ENCODE assay signal across 28 cellular contexts in genomic region chr12:85821759-85822158, GRCh38. TPM values are rescaled to one million over a fixed set of nuclear protein-coding genes. Genes with fewer than 3 reads are reported as not detected.
DNase-seq lines count a peak whose midpoint lies in the region; ATAC-seq and TF ChIP-seq lines count a peak whose summit lies in the region.
"Had no signal": no experiment of that assay in that cellular context is flagged by ENCODE, and none has a peak within 500 bp of the region (broad histone marks: within the 10 kb centered on the region; RNA-seq: fewer than 3 reads in every experiment).

No MANE protein-coding gene starts in this region.

- H3K4me1 Mint-ChIP-seq in activated T-helper 17 cell treated with anti-CD3 and anti-CD28 coated beads, Interleukin-2, amount 50 U/mL, for 72 hours = no peaks in the 10 kb centered on the region
- H3K4me1 Mint-ChIP-seq in activated naive CD4-positive, alpha-beta T cell treated with anti-CD3 and anti-CD28 coated beads for 36 hours (ENCODE audit: low read depth) = no peaks in the 10 kb centered on the region
- H3K4me1 Mint-ChIP-seq: CD8-positive, alpha-beta memory T cell; IgD-negative memory B cell; stimulated activated naive B cell treated with anti-CD40 and anti-IgM and Interleukin-4, amounts not matched to agents 10 μg/mL and 1 μg/mL and 100 μg/mL, for 72 hours had no signal

- no peaks in the 10 kb centered on the region for H3K79me2 ChIP-seq in SK-N-SH (ENCODE audit: insufficient read depth)

- H3K4me1 ChIP-seq in SK-N-SH (ENCODE audit: control insufficient read depth in 1 of 2, insufficient read depth in 2 of 2, low read depth in 1 of 2, low read length in 1 of 2) = no peaks in the 10 kb centered on the region
- H3K4me1 ChIP-seq in right lobe of liver = no peaks in the 10 kb centered on the region
- H3K4me1 ChIP-seq: prostate gland had no signal

- TF ChIP-seq POLR2A in right lobe of liver (IDR thresholded peaks at IDR 0.05) = no peak

- H3F3A ChIP-seq in SK-N-SH (replicated peaks; ENCODE audit: insufficient read depth) = peaks cover 15% of the 10 kb centered on the region

- in situ Hi-C loops in brain microvascular endothelial cell (cut with HindIII; ENCODE audit: low pct_ligation_motif_present, low sequenced_read_pairs) = no loop called here

- H3K27me3 ChIP-seq in SK-N-SH (ENCODE audit: insufficient read depth) (no peaks in the 10 kb centered on the region), brain microvascular endothelial cell (replicated peaks) (no peaks in the 10 kb centered on the region), right lobe of liver (no peaks in the 10 kb centered on the region)
- H3K27me3 ChIP-seq: dorsolateral prefrontal cortex had no signal

- 0 out of 2 replicates have a peak overlapping the region, but pooled peaks have one; percentile 55 for H2AFZ ChIP-seq in SK-N-SH (ENCODE audit: low read depth)

- CTCF ChIA-PET in SK-N-SH (lab: Yijun Ruan, JAX) = interaction anchor here (2.6 kb wide), 1 partner anchor 45 kb away, joined by 11 read pairs; no protein-coding TSS in a partner anchor
- CTCF ChIA-PET in activated naive CD4-positive, alpha-beta T cell treated with anti-CD3 and anti-CD28 coated beads for 36 hours (lab: Charles Lee) = no interaction called here

- intact Hi-C loops in right lobe of liver (cut with DNase I) = no loop called here
- intact Hi-C loops in activated naive CD4-positive, alpha-beta T cell treated with anti-CD3 and anti-CD28 coated beads for 36 hours (cut with micrococcal nuclease) = no loop called here

- 57% methylated on average over 5 of the region's 5 CpGs for WGBS in SK-N-SH (ENCODE audit: low lambda C conversion rate)
- 27% methylated on average over 5 of the region's 5 CpGs for WGBS in right lobe of liver (ENCODE audit: insufficient coverage, low coverage, low lambda C conversion rate, missing lambda C conversion rate)

- H3K36me3 ChIP-seq in SK-N-SH (replicated peaks in 1 of 2; ENCODE audit: control insufficient read depth in 1 of 2, insufficient read depth in 2 of 2, low read length in 1 of 2) (no peaks in the 10 kb centered on the region), brain microvascular endothelial cell (replicated peaks) (no peaks in the 10 kb centered on the region), right lobe of liver (no peaks in the 10 kb centered on the region)
- H3K36me3 ChIP-seq: prostate gland had no signal

- no peak for ATAC-seq in SK-N-SH treated with all-trans-retinoic acid at 6 μM for 48 hours
- ATAC-seq in right lobe of liver = peak in 3 of 4 donors; percentile 33 to 61 (median 36)
- no peak for ATAC-seq in activated T-helper 17 cell treated with anti-CD3 and anti-CD28 coated beads, Interleukin-2, amount 50 U/mL, for 72 hours (replicated peaks)
- no peak for ATAC-seq in HG03025 (IDR thresholded peaks at IDR 0.05; ENCODE audit: low FRiP score, unreplicated experiment)
- ATAC-seq: activated T-cell treated with anti-CD3 and anti-CD28 coated beads, Interleukin-2, amount 50 U/mL, for 4 hours; stimulated activated naive B cell treated with anti-CD40 and anti-IgM and Interleukin-4, amounts not matched to agents 10 μg/mL and 1 μg/mL and 100 μg/mL, for 72 hours had no signal

- no peaks in the 10 kb centered on the region for H4K20me1 ChIP-seq in SK-N-SH (ENCODE audit: insufficient read depth)

- no peaks in the 10 kb centered on the region for H3K36me3 Mint-ChIP-seq in activated T-helper 17 cell treated with anti-CD3 and anti-CD28 coated beads, Interleukin-2, amount 50 U/mL, for 72 hours (ENCODE audit: low read depth)
- no peaks in the 10 kb centered on the region for H3K36me3 Mint-ChIP-seq in activated naive CD4-positive, alpha-beta T cell treated with anti-CD3 and anti-CD28 coated beads for 36 hours (ENCODE audit: low read depth)
- H3K36me3 Mint-ChIP-seq: CD8-positive, alpha-beta memory T cell; IgD-negative memory B cell; stimulated activated naive B cell treated with anti-CD40 and anti-IgM and Interleukin-4, amounts not matched to agents 10 μg/mL and 1 μg/mL and 100 μg/mL, for 72 hours had no signal

- no peak overlapping the region for H3K4me3 Mint-ChIP-seq in activated T-helper 17 cell treated with anti-CD3 and anti-CD28 coated beads, Interleukin-2, amount 50 U/mL, for 72 hours
- no peak overlapping the region for H3K4me3 Mint-ChIP-seq in activated naive CD4-positive, alpha-beta T cell treated with anti-CD3 and anti-CD28 coated beads for 36 hours
- H3K4me3 Mint-ChIP-seq: activated T-cell treated with anti-CD3 and anti-CD28 coated beads, Interleukin-2, amount 50 U/mL, for 4 hours; CD8-positive, alpha-beta memory T cell; IgD-negative memory B cell; stimulated activated naive B cell treated with anti-CD40 and anti-IgM and Interleukin-4, amounts not matched to agents 10 μg/mL and 1 μg/mL and 100 μg/mL, for 72 hours had no signal

- no peak overlapping the region for H3K4me3 ChIP-seq in SK-N-SH (ENCODE audit: low read depth in 2 of 2, low read length in 1 of 2)
- no peak overlapping the region for H3K4me3 ChIP-seq in brain microvascular endothelial cell (ENCODE audit: low read depth, low read length)
- H3K4me3 ChIP-seq in right lobe of liver = no peak overlapping the region
- H3K4me3 ChIP-seq: dorsolateral prefrontal cortex, prostate gland, skin epidermis had no signal

- POLR2A ChIA-PET in SK-N-SH (lab: Yijun Ruan, JAX) = no interaction called here

- H3K9me2 ChIP-seq in SK-N-SH = no peaks in the 10 kb centered on the region

- peaks cover 5% of the 10 kb centered on the region for H3K9me3 Mint-ChIP-seq in activated T-helper 17 cell treated with anti-CD3 and anti-CD28 coated beads, Interleukin-2, amount 50 U/mL, for 72 hours
- H3K9me3 Mint-ChIP-seq in activated naive CD4-positive, alpha-beta T cell treated with anti-CD3 and anti-CD28 coated beads for 36 hours = peaks cover 4% of the 10 kb centered on the region

- H3K4me2 ChIP-seq in SK-N-SH = no peak overlapping the region

- DNase-seq in SK-N-SH (no peak), brain microvascular endothelial cell (peak; percentile 18), right lobe of liver (no peak), GM19240 (ENCODE audit: insufficient read length, low spot score) (no peak)
- no peak for DNase-seq in activated naive CD4-positive, alpha-beta T cell treated with anti-CD3 and anti-CD28 coated beads for 36 hours
- DNase-seq: activated naive CD4-positive, alpha-beta T cell treated with anti-CD3 and anti-CD28 coated beads, Interleukin-2, amount 50 U/mL, for 16 hours; activated T-cell treated with anti-CD3 and anti-CD28 coated beads, Interleukin-2, amount 50 U/mL, for 4 hours; AML-193; CD8-positive, alpha-beta memory T cell; central memory CD4-positive, alpha-beta T cell; DND-41; dorsolateral prefrontal cortex; hippocampal formation; NCI-H524 treated with DMSO at 0.1 percent for 48 hours; SHP77; stimulated activated CD4-positive, alpha-beta T cell treated with anti-CD3 and anti-CD28 coated beads, Interleukin-2, amount 100 ng/mL, for 24 hours; stimulated activated naive B cell treated with anti-CD40 and anti-IgM and Interleukin-4, amounts not matched to agents 10 μg/mL and 1 μg/mL and 100 μg/mL, for 72 hours; T-helper 1 cell had no signal

- H3K9ac ChIP-seq in SK-N-SH = no peak overlapping the region

- H3K27ac Mint-ChIP-seq in activated T-helper 17 cell treated with anti-CD3 and anti-CD28 coated beads, Interleukin-2, amount 50 U/mL, for 72 hours = no peak overlapping the region
- H3K27ac Mint-ChIP-seq in activated naive CD4-positive, alpha-beta T cell treated with anti-CD3 and anti-CD28 coated beads for 36 hours = no peak overlapping the region
- H3K27ac Mint-ChIP-seq: CD8-positive, alpha-beta memory T cell; IgD-negative memory B cell; stimulated activated naive B cell treated with anti-CD40 and anti-IgM and Interleukin-4, amounts not matched to agents 10 μg/mL and 1 μg/mL and 100 μg/mL, for 72 hours had no signal

- TF ChIP-seq EP300 in SK-N-SH (IDR thresholded peaks at IDR 0.05; ENCODE audit: borderline replicate concordance in 1 of 2, low read depth in 1 of 2, low read length in 1 of 2) = no peak

- H3K9me3 ChIP-seq in SK-N-SH = no peaks in the 10 kb centered on the region
- no peaks in the 10 kb centered on the region for H3K9me3 ChIP-seq in right lobe of liver
- H3K9me3 ChIP-seq: prostate gland had no signal

- no peak for TF ChIP-seq RAD21 in SK-N-SH (IDR thresholded peaks at IDR 0.05; ENCODE audit: low read length)

- TF ChIP-seq CTCF in SK-N-SH (IDR thresholded peaks at IDR 0.05) = no peak
- no peak for TF ChIP-seq CTCF in brain microvascular endothelial cell (IDR thresholded peaks at IDR 0.05; ENCODE audit: low read depth, low read length, missing control alignments)
- no peak for TF ChIP-seq CTCF in right lobe of liver (IDR thresholded peaks at IDR 0.05)

- H3K27ac ChIP-seq in SK-N-SH (ENCODE audit: low read depth in 2 of 2, low read length in 1 of 2) = 0 out of 4 replicates have a peak overlapping the region, but pooled peaks of 1 of the 2 experiments have one; percentile 20
- H3K27ac ChIP-seq in brain microvascular endothelial cell = peak overlapping the region; percentile 62
- H3K27ac ChIP-seq in right lobe of liver = no peak overlapping the region
- H3K27ac ChIP-seq: 22Rv1, dorsolateral prefrontal cortex, prostate gland, skin epidermis had no signal

- no peaks in the 10 kb centered on the region for H3K27me3 Mint-ChIP-seq in activated T-helper 17 cell treated with anti-CD3 and anti-CD28 coated beads, Interleukin-2, amount 50 U/mL, for 72 hours
- H3K27me3 Mint-ChIP-seq in activated naive CD4-positive, alpha-beta T cell treated with anti-CD3 and anti-CD28 coated beads for 36 hours (ENCODE audit: low read depth) = no peaks in the 10 kb centered on the region
- H3K27me3 Mint-ChIP-seq: CD8-positive, alpha-beta memory T cell; IgD-negative memory B cell; stimulated activated naive B cell treated with anti-CD40 and anti-IgM and Interleukin-4, amounts not matched to agents 10 μg/mL and 1 μg/mL and 100 μg/mL, for 72 hours had no signal

TF ChIP-seq in SK-N-SH, 30 proteins besides CTCF, POLR2A, EP300 and RAD21 (continues in another document):
- TF ChIP-seq GABPA (IDR thresholded peaks at IDR 0.05; ENCODE audit: low read depth) = no peak

TF ChIP-seq in SK-N-SH treated with all-trans-retinoic acid at 6 μM for 48 hours, 23 proteins besides CTCF, POLR2A, EP300 and RAD21 (continues in another document):
- TF ChIP-seq ZNF565 (CRISPR knock-in tag; conservative IDR thresholded peaks at IDR 0.05; ENCODE audit: low read depth) (no peak), CSDC2 (CRISPR knock-in tag; IDR thresholded peaks at IDR 0.05) (no peak)

RNA-seq across cellular contexts. Expression of gene RASSF9, which starts 14.4 kb away (rescaled TPM):
- 0.21 and 0.32 TPM in 2 replicates for polyA plus RNA-seq in SK-N-SH (2012; rRNA removed)
- 0.37 and 0.39 TPM in 2 replicates for polyA plus RNA-seq in SK-N-SH (2012; cell fraction: cytosol; rRNA removed)
- polyA plus RNA-seq in SK-N-SH (2012; cell fraction: nucleus; rRNA removed) = 0.06 and 0.17 TPM in 2 replicates
- total RNA-seq in right lobe of liver = under 1 TPM; 0.31 to 0.77 (median 0.60) TPM
- total RNA-seq in activated T-helper 17 cell treated with anti-CD3 and anti-CD28 coated beads, Interleukin-2, amount 50 U/mL, for 72 hours = not detected
- not detected for total RNA-seq in activated naive CD4-positive, alpha-beta T cell treated with anti-CD3 and anti-CD28 coated beads for 36 hours
- total RNA-seq: activated CD8-positive, alpha-beta memory T cell treated with anti-CD3 and anti-CD28 coated beads for 36 hours; activated T-cell treated with anti-CD3 and anti-CD28 coated beads, Interleukin-2, amount 50 U/mL, for 4 hours; CD8-positive, alpha-beta memory T cell; OCI-LY7 had no signal
- polyA plus RNA-seq: CD8-positive, alpha-beta memory T cell; IgD-negative memory B cell had no signal

RNA-seq across cellular contexts. Expression of gene NTS, which starts 52.3 kb away (rescaled TPM):
- polyA plus RNA-seq in SK-N-SH (2012; rRNA removed) = 31.2 and 46.5 TPM in 2 replicates
- polyA plus RNA-seq in SK-N-SH (2012; cell fraction: cytosol; rRNA removed) = 60.5 and 75.3 TPM in 2 replicates
- polyA plus RNA-seq in SK-N-SH (2012; cell fraction: nucleus; rRNA removed) = 4.6 and 9.2 TPM in 2 replicates
- under 1 TPM in 4 of 6 experiments, not detected in 2; 0.24 to 0.56 (median 0.37) TPM for total RNA-seq in right lobe of liver
- not detected for total RNA-seq in activated T-helper 17 cell treated with anti-CD3 and anti-CD28 coated beads, Interleukin-2, amount 50 U/mL, for 72 hours
- total RNA-seq in activated naive CD4-positive, alpha-beta T cell treated with anti-CD3 and anti-CD28 coated beads for 36 hours = not detected
- total RNA-seq: activated CD8-positive, alpha-beta memory T cell treated with anti-CD3 and anti-CD28 coated beads for 36 hours; activated T-cell treated with anti-CD3 and anti-CD28 coated beads, Interleukin-2, amount 50 U/mL, for 4 hours; CD8-positive, alpha-beta memory T cell; lower leg skin; OCI-LY7 had no signal
- polyA plus RNA-seq: CD8-positive, alpha-beta memory T cell; IgD-negative memory B cell had no signal

Comparison
In these comparisons a context has a peak if more than half of its experiments do, and no peak if none do; other contexts are left out.
1. ATAC-seq: peak in right lobe of liver (3 of 4); none in SK-N-SH treated with all-trans-retinoic acid at 6 μM for 48 hours (single experiment), activated T-helper 17 cell treated with anti-CD3 and anti-CD28 coated beads, Interleukin-2, amount 50 U/mL, for 72 hours (single experiment) and HG03025 (single experiment).